In genomic region chr1:228198977-228199590, GRCh38 we compare ENCODE assay signal across 1 cellular context.
A peak's percentile ranks its signal among the peaks of the same experiment; 100 is the strongest.
TF ChIP-seq lines count a peak whose summit lies in the region.

No MANE protein-coding gene starts in this region.

TF ChIP-seq in HEK293, 187 proteins besides CTCF, POLR2A, EP300 and RAD21 (continues in another document):
- TF ChIP-seq RBAK (tag by site-specific recombination; IDR thresholded peaks at IDR 0.05) (peak; percentile 46; the same call in 1 of the 2 replicates), ZNF2 (tag by site-specific recombination; IDR thresholded peaks at IDR 0.05) (peak; percentile 78; the same call in 1 of the 2 replicates), WT1 (tag by site-specific recombination; IDR thresholded peaks at IDR 0.05) (0 out of 2 replicates have a peak, but pooled peaks have one; percentile 21), ZNF133 (tag by site-specific recombination; IDR thresholded peaks at IDR 0.05) (no peak), TRIM28 (IDR thresholded peaks at IDR 0.05; ENCODE audit: borderline replicate concordance, low read length) (peak; percentile 99; the same call in 1 of the 2 replicates), SP7 (tag by site-specific recombination; IDR thresholded peaks at IDR 0.05) (peak; percentile 66), KLF16 (tag by site-specific recombination; IDR thresholded peaks at IDR 0.05) (0 out of 2 replicates have a peak, but pooled peaks have one; percentile 27), ZNF707 (tag by site-specific recombination; IDR thresholded peaks at IDR 0.05) (no peak), ZBTB1 (tag by site-specific recombination; IDR thresholded peaks at IDR 0.05) (0 out of 2 replicates have a peak, but pooled peaks have one; percentile 18), GFI1B (tag by site-specific recombination; IDR thresholded peaks at IDR 0.05) (no peak), ZNF747 (tag by site-specific recombination; IDR thresholded peaks at IDR 0.05) (no peak), ZNF626 (tag by site-specific recombination; IDR thresholded peaks at IDR 0.05) (peak; percentile 93), ZNF324 (tag by site-specific recombination; IDR thresholded peaks at IDR 0.05) (peak; percentile 56; the same call in 1 of the 2 replicates), ZNF621 (tag by site-specific recombination; IDR thresholded peaks at IDR 0.05) (no peak), ZNF169 (tag by site-specific recombination; IDR thresholded peaks at IDR 0.05) (0 out of 2 replicates have a peak, but pooled peaks have one; percentile 30), ZNF791 (tag by site-specific recombination; IDR thresholded peaks at IDR 0.05) (peak; percentile 70; the same call in 1 of the 2 replicates), ZNF214 (tag by site-specific recombination; IDR thresholded peaks at IDR 0.05; ENCODE audit: borderline replicate concordance) (no peak), SCRT1 (tag by site-specific recombination; IDR thresholded peaks at IDR 0.05; ENCODE audit: borderline replicate concordance) (no peak), HOXC10 (CRISPR knock-in tag; IDR thresholded peaks at IDR 0.05) (no peak), ZNF18 (tag by site-specific recombination; IDR thresholded peaks at IDR 0.05) (no peak), ZNF16 (tag by site-specific recombination; IDR thresholded peaks at IDR 0.05; ENCODE audit: low read depth) (no peak), ZIC2 (tag by site-specific recombination; IDR thresholded peaks at IDR 0.05) (no peak), ZNF76 (tag by site-specific recombination; IDR thresholded peaks at IDR 0.05; ENCODE audit: borderline replicate concordance, low read depth) (peak; percentile 23; the same call in 1 of the 2 replicates), ZNF223 (tag by site-specific recombination; IDR thresholded peaks at IDR 0.05) (no peak), ZNF404 (tag by site-specific recombination; IDR thresholded peaks at IDR 0.05) (no peak), SETDB1 (IDR thresholded peaks at IDR 0.05; ENCODE audit: insufficient read length, low read length) (peak; percentile 98), ZNF792 (tag by site-specific recombination; IDR thresholded peaks at IDR 0.05) (no peak), ZNF354C (tag by site-specific recombination; IDR thresholded peaks at IDR 0.05; ENCODE audit: borderline replicate concordance, low read depth) (no peak), ZFP3 (tag by site-specific recombination; IDR thresholded peaks at IDR 0.05; ENCODE audit: low read depth) (no peak), ZNF140 (tag by site-specific recombination; IDR thresholded peaks at IDR 0.05) (no peak), ZXDB (tag by site-specific recombination; IDR thresholded peaks at IDR 0.05) (no peak; the same call in 1 of the 2 replicates), ZNF629 (tag by site-specific recombination; IDR thresholded peaks at IDR 0.05) (peak; percentile 33), ZNF843 (tag by site-specific recombination; IDR thresholded peaks at IDR 0.05) (no peak), ZNF660 (tag by site-specific recombination; IDR thresholded peaks at IDR 0.05) (no peak), ZSCAN23 (tag by site-specific recombination; IDR thresholded peaks at IDR 0.05) (0 out of 2 replicates have a peak, but pooled peaks have one; percentile 38), ZNF518A (tag by site-specific recombination; conservative IDR thresholded peaks at IDR 0.05; ENCODE audit: low read depth) (peak; percentile 47; the same call in 1 of the 2 replicates), ZNF10 (tag by site-specific recombination; IDR thresholded peaks at IDR 0.05) (peak; percentile 18; the same call in 1 of the 2 replicates), ZNF623 (tag by site-specific recombination; IDR thresholded peaks at IDR 0.05) (0 out of 2 replicates have a peak, but pooled peaks have one; percentile 15), YY1 (tag by site-specific recombination; IDR thresholded peaks at IDR 0.05) (no peak)
- TF ChIP-seq, protein P1, sequence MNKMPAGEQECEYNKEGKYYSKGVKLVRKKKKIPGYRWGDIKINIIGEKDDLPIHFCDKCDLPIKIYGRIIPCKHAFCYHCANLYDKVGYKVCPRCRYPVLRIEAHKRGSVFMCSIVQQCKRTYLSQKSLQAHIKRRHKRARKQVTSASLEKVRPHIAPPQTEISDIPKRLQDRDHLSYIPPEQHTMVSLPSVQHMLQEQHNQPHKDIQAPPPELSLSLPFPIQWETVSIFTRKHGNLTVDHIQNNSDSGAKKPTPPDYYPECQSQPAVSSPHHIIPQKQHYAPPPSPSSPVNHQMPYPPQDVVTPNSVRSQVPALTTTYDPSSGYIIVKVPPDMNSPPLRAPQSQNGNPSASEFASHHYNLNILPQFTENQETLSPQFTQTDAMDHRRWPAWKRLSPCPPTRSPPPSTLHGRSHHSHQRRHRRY (tag by site-specific recombination; IDR thresholded peaks at IDR 0.05), result no peak
- TF ChIP-seq, protein P2, sequence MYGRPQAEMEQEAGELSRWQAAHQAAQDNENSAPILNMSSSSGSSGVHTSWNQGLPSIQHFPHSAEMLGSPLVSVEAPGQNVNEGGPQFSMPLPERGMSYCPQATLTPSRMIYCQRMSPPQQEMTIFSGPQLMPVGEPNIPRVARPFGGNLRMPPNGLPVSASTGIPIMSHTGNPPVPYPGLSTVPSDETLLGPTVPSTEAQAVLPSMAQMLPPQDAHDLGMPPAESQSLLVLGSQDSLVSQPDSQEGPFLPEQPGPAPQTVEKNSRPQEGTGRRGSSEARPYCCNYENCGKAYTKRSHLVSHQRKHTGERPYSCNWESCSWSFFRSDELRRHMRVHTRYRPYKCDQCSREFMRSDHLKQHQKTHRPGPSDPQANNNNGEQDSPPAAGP (tag by site-specific recombination; IDR thresholded peaks at IDR 0.05), result peak; percentile 64; the same call in 1 of the 2 replicates
- TF ChIP-seq, protein P3, sequence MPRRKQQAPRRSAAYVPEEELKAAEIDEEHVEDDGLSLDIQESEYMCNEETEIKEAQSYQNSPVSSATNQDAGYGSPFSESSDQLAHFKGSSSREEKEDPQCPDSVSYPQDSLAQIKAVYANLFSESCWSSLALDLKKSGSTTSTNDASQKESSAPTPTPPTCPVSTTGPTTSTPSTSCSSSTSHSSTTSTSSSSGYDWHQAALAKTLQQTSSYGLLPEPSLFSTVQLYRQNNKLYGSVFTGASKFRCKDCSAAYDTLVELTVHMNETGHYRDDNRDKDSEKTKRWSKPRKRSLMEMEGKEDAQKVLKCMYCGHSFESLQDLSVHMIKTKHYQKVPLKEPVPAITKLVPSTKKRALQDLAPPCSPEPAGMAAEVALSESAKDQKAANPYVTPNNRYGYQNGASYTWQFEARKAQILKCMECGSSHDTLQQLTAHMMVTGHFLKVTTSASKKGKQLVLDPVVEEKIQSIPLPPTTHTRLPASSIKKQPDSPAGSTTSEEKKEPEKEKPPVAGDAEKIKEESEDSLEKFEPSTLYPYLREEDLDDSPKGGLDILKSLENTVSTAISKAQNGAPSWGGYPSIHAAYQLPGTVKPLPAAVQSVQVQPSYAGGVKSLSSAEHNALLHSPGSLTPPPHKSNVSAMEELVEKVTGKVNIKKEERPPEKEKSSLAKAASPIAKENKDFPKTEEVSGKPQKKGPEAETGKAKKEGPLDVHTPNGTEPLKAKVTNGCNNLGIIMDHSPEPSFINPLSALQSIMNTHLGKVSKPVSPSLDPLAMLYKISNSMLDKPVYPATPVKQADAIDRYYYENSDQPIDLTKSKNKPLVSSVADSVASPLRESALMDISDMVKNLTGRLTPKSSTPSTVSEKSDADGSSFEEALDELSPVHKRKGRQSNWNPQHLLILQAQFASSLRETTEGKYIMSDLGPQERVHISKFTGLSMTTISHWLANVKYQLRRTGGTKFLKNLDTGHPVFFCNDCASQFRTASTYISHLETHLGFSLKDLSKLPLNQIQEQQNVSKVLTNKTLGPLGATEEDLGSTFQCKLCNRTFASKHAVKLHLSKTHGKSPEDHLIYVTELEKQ (tag by site-specific recombination; IDR thresholded peaks at IDR 0.05; ENCODE audit: borderline replicate concordance), result peak; percentile 60; the same call in 1 of the 2 replicates
- TF ChIP-seq, protein P4, sequence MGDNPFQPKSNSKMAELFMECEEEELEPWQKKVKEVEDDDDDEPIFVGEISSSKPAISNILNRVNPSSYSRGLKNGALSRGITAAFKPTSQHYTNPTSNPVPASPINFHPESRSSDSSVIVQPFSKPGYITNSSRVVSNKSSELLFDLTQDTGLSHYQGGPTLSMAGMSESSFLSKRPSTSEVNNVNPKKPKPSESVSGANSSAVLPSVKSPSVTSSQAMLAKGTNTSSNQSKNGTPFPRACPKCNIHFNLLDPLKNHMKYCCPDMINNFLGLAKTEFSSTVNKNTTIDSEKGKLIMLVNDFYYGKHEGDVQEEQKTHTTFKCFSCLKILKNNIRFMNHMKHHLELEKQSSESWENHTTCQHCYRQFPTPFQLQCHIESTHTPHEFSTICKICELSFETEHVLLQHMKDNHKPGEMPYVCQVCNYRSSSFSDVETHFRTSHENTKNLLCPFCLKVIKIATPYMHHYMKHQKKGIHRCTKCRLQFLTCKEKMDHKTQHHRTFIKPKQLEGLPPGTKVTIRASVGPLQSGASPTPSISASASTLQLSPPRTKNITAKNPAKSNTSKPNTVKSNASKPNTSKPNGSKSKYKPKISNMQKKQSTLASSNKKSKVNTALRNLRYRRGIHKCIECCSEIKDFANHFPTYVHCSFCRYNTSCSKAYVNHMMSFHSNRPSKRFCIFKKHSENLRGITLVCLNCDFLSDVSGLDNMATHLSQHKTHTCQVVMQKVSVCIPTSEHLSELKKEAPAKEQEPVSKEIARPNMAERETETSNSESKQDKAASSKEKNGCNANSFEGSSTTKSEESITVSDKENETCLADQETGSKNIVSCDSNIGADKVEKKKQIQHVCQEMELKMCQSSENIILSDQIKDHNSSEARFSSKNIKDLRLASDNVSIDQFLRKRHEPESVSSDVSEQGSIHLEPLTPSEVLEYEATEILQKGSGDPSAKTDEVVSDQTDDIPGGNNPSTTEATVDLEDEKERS (tag by site-specific recombination; IDR thresholded peaks at IDR 0.05), result peak; percentile 98
- TF ChIP-seq, protein P5, sequence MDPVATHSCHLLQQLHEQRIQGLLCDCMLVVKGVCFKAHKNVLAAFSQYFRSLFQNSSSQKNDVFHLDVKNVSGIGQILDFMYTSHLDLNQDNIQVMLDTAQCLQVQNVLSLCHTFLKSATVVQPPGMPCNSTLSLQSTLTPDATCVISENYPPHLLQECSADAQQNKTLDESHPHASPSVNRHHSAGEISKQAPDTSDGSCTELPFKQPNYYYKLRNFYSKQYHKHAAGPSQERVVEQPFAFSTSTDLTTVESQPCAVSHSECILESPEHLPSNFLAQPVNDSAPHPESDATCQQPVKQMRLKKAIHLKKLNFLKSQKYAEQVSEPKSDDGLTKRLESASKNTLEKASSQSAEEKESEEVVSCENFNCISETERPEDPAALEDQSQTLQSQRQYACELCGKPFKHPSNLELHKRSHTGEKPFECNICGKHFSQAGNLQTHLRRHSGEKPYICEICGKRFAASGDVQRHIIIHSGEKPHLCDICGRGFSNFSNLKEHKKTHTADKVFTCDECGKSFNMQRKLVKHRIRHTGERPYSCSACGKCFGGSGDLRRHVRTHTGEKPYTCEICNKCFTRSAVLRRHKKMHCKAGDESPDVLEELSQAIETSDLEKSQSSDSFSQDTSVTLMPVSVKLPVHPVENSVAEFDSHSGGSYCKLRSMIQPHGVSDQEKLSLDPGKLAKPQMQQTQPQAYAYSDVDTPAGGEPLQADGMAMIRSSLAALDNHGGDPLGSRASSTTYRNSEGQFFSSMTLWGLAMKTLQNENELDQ (tag by site-specific recombination; IDR thresholded peaks at IDR 0.05; ENCODE audit: low read depth), result no peak
- TF ChIP-seq, protein P6, sequence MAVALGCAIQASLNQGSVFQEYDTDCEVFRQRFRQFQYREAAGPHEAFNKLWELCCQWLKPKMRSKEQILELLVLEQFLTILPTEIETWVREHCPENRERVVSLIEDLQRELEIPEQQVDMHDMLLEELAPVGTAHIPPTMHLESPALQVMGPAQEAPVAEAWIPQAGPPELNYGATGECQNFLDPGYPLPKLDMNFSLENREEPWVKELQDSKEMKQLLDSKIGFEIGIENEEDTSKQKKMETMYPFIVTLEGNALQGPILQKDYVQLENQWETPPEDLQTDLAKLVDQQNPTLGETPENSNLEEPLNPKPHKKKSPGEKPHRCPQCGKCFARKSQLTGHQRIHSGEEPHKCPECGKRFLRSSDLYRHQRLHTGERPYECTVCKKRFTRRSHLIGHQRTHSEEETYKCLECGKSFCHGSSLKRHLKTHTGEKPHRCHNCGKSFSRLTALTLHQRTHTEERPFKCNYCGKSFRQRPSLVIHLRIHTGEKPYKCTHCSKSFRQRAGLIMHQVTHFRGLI (tag by site-specific recombination; IDR thresholded peaks at IDR 0.05), result no peak
